Comparison of ENCODE assay signal across 1 cellular context in the genomic region with DNA sequence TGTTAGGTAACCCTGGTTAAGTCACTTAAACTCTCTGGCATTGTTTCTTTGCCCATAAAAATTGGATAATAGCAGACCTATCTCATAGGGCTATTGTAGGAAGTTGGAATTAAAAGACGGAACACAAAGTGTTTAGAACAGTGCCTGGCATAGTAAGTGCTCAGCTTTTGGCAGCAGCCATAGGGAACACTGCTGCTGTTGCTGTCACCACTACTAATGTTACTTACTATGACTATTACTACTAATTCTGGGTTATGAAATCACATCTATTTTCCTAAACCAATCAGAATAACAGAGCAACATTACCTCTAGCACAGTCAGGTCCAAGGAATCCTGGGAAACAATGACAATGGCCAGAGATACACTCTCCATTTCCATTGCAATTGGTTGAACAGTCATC.
TF ChIP-seq lines count a peak whose summit lies in the region.

No MANE protein-coding gene starts in this region.

TF ChIP-seq in A549, 52 proteins besides CTCF, POLR2A, EP300 and RAD21 (continued from another document):
- TF ChIP-seq HES2 (IDR thresholded peaks at IDR 0.05) (no peak), ZNF302 (CRISPR knock-in tag; IDR thresholded peaks at IDR 0.05) (no peak)
